17 cellular contexts compared by ENCODE assay signal in genomic region chr9:136367296-136368145, GRCh38.
"Had no signal": no experiment of that assay in that cellular context is flagged by ENCODE, and none has a peak within 500 bp of the region (broad histone marks: within the 10 kb centered on the region; RNA-seq: fewer than 3 reads in every experiment).

No MANE protein-coding gene starts in this region.

- H3K4me1 ChIP-seq: prostate gland had no signal

- H3K27me3 ChIP-seq: right atrium auricular region had no signal

- H3K36me3 ChIP-seq: gastrocnemius medialis, prostate gland, right atrium auricular region had no signal

- H3K27ac ChIP-seq: gastrocnemius medialis, prostate gland, right atrium auricular region, tibial artery had no signal

- DNase-seq: activated CD4-positive, alpha-beta T cell treated with anti-CD3 and anti-CD28 coated beads for 1 hour; cerebellar nuclear complex; cortex of kidney; effector CD8-positive, alpha-beta T cell; gastrocnemius medialis; head of caudate nucleus; left ventricle myocardium superior; stimulated activated naive CD8-positive, alpha-beta T cell treated with anti-CD3 and anti-CD28 coated beads, Interleukin-15, Interleukin-2, amounts not matched to agents 100 U/mL and 50 U/mL, for 24 hours; substantia nigra; tibial artery had no signal

- FAIRE-seq: bronchial epithelial cell, urothelium cell line had no signal

- H3K36me3 Mint-ChIP-seq: activated naive CD8-positive, alpha-beta T cell had no signal

- H3K9me3 ChIP-seq: gastrocnemius medialis, prostate gland, right atrium auricular region, tibial artery had no signal

- H3K4me3 ChIP-seq: gastrocnemius medialis, prostate gland, right atrium auricular region, skin epidermis, tibial artery had no signal

- H3K4me3 Mint-ChIP-seq: activated naive CD8-positive, alpha-beta T cell; T-helper 1 cell treated with Interleukin-12 subunit alpha and Interleukin-12 subunit beta and Interleukin-4 antibody, amounts not matched to agents 30 μg/mL and 1 μg/mL, for 36 hours had no signal

- H3K27ac Mint-ChIP-seq: activated naive CD8-positive, alpha-beta T cell; T-helper 1 cell treated with Interleukin-12 subunit alpha and Interleukin-12 subunit beta and Interleukin-4 antibody, amounts not matched to agents 30 μg/mL and 1 μg/mL, for 36 hours had no signal

- H3K27me3 Mint-ChIP-seq: activated naive CD8-positive, alpha-beta T cell had no signal

- H3K9me3 Mint-ChIP-seq: T-helper 1 cell treated with Interleukin-12 subunit alpha and Interleukin-12 subunit beta and Interleukin-4 antibody, amounts not matched to agents 30 μg/mL and 1 μg/mL, for 36 hours had no signal
